Comparison of ENCODE assay signal across 28 cellular contexts in the genomic region with DNA sequence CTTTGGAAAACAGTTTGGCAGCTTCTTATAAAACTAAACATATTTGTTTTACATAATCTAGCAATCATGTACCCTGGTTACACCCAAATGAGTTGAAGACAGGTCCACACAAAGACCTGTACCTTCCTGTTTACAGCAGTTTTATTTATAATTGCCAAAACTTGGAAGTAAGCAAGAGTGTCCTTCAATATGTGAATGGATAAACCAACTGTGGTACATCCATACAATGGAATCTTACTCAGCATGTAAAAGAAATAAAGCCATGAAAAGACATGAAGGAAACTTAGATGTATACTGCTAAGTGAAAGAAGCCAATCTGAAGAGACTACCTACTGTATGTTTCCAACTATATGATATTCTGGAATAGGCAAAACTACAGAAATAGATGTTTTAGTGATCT.
"Had no signal": no experiment of that assay in that cellular context is flagged by ENCODE, and none has a peak within 500 bp of the region (broad histone marks: within the 10 kb centered on the region; RNA-seq: fewer than 3 reads in every experiment).

No MANE protein-coding gene starts in this region.

- H3K27ac ChIP-seq: neural progenitor cell, ovary, parathyroid adenoma, psoas muscle, right lobe of liver, sigmoid colon, stomach, thoracic aorta, thyroid gland, tibial nerve, upper lobe of left lung, uterus had no signal

- H3K4me3 ChIP-seq: neural progenitor cell, ovary, psoas muscle, right lobe of liver, sigmoid colon, stomach, thoracic aorta, thyroid gland, tibial nerve, upper lobe of left lung, uterus had no signal

- H3K4me1 ChIP-seq: right lobe of liver, thyroid gland, uterus had no signal

- ATAC-seq: natural killer cell; psoas muscle; right cardiac atrium; right lobe of liver; stimulated activated effector memory CD8-positive, alpha-beta T cell treated with anti-CD3 and anti-CD28 coated beads, Interleukin-12 subunit alpha, Interleukin-12 subunit beta, amount 100 ng/mL, for 72 hours; stimulated activated naive B cell treated with anti-CD40 and anti-IgM and Interleukin-4, amounts not matched to agents 10 μg/mL and 1 μg/mL and 100 μg/mL, for 72 hours had no signal

- H3K27ac Mint-ChIP-seq: natural killer cell; nephron; neural progenitor cell; progenitor cell of endocrine pancreas; stimulated activated effector memory CD8-positive, alpha-beta T cell treated with anti-CD3 and anti-CD28 coated beads, Interleukin-12 subunit alpha, Interleukin-12 subunit beta, amount 100 ng/mL, for 72 hours; stimulated activated naive B cell treated with anti-CD40 and anti-IgM and Interleukin-4, amounts not matched to agents 10 μg/mL and 1 μg/mL and 100 μg/mL, for 72 hours; stimulated activated naive CD8-positive, alpha-beta T cell treated with anti-CD3 and anti-CD28 coated beads, Interleukin-15, Interleukin-2, amounts not matched to agents 100 ng/mL and 50 ng/mL, for 24 hours had no signal

- H3K9me3 ChIP-seq: ovary, psoas muscle, right lobe of liver, sigmoid colon, thoracic aorta, thyroid gland, tibial nerve, upper lobe of left lung, uterus had no signal

- H3K4me1 Mint-ChIP-seq: nephron, neural progenitor cell had no signal

- H3K4me3 Mint-ChIP-seq: natural killer cell; nephron; neural progenitor cell; stimulated activated effector memory CD8-positive, alpha-beta T cell treated with anti-CD3 and anti-CD28 coated beads, Interleukin-12 subunit alpha, Interleukin-12 subunit beta, amount 100 ng/mL, for 72 hours; stimulated activated naive B cell treated with anti-CD40 and anti-IgM and Interleukin-4, amounts not matched to agents 10 μg/mL and 1 μg/mL and 100 μg/mL, for 72 hours; stimulated activated naive CD8-positive, alpha-beta T cell treated with anti-CD3 and anti-CD28 coated beads, Interleukin-15, Interleukin-2, amounts not matched to agents 100 ng/mL and 50 ng/mL, for 24 hours had no signal

- H3K9me3 Mint-ChIP-seq: natural killer cell; stimulated activated naive B cell treated with anti-CD40 and anti-IgM and Interleukin-4, amounts not matched to agents 10 μg/mL and 1 μg/mL and 100 μg/mL, for 72 hours had no signal

- DNase-seq: natural killer cell; occipital lobe; ovary; posterior cingulate gyrus; psoas muscle; right cardiac atrium; right lobe of liver; sigmoid colon; small intestine; stimulated activated CD4-positive, alpha-beta T cell treated with anti-CD3 and anti-CD28 coated beads, Interleukin-15, amount 100 ng/mL, for 24 hours; stimulated activated CD4-positive, alpha-beta T cell treated with anti-CD3 and anti-CD28 coated beads, Interleukin-2, amount 100 ng/mL, for 24 hours; stimulated activated CD4-positive, alpha-beta T cell treated with anti-CD3 and anti-CD28 coated beads, Interleukin-2, amount 100 ng/mL, for 48 hours; stimulated activated CD4-positive, alpha-beta T cell treated with anti-CD3 and anti-CD28 coated beads, Interleukin-4, amount 100 ng/mL, for 24 hours; stimulated activated naive B cell treated with anti-CD40 and anti-IgM and Interleukin-4, amounts not matched to agents 10 μg/mL and 1 μg/mL and 100 μg/mL, for 72 hours; stimulated activated naive CD4-positive, alpha-beta T cell treated with Interleukin-2 at 50 U/mL for 16 hours; stomach; thyroid gland; trophoblast cell; upper lobe of left lung; uterus had no signal

- H3K36me3 ChIP-seq: ovary, right lobe of liver, thoracic aorta, thyroid gland, uterus had no signal

- H3K27me3 Mint-ChIP-seq: progenitor cell of endocrine pancreas; stimulated activated naive B cell treated with anti-CD40 and anti-IgM and Interleukin-4, amounts not matched to agents 10 μg/mL and 1 μg/mL and 100 μg/mL, for 72 hours; stimulated activated naive CD8-positive, alpha-beta T cell treated with anti-CD3 and anti-CD28 coated beads, Interleukin-15, Interleukin-2, amounts not matched to agents 100 ng/mL and 50 ng/mL, for 24 hours had no signal

- H3K27me3 ChIP-seq: neural progenitor cell, ovary, right lobe of liver, sigmoid colon, stomach, thyroid gland, tibial nerve, upper lobe of left lung, uterus had no signal

- H3K36me3 Mint-ChIP-seq: stimulated activated effector memory CD8-positive, alpha-beta T cell treated with anti-CD3 and anti-CD28 coated beads, Interleukin-12 subunit alpha, Interleukin-12 subunit beta, amount 100 ng/mL, for 72 hours had no signal
